ENCODE assay signal across 9 cellular contexts in the genomic region with DNA sequence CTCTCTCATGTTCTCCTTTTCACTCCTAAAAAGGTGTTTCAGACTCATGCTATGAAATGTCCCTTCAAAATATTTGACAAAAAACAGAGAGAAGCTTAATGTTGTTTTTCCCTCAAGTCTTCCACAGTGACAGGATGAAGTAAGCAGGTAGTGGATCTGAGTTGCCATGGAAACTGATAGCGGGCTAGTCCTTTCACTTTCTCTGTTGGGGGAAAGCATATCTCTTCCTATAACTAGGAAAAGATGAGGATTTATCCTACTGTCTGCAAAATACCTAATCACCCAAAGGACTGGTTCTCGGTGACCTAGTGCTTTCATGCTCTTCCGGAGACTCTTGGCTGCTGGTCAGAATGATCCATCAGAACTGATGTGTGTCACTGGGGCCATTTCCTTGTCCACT.
"Had no signal": no experiment of that assay in that cellular context is flagged by ENCODE, and none has a peak within 500 bp of the region (broad histone marks: within the 10 kb centered on the region; RNA-seq: fewer than 3 reads in every experiment).

No MANE protein-coding gene starts in this region.

- H3K27ac ChIP-seq: hepatocyte, spleen, stomach had no signal

- DNase-seq: activated naive CD8-positive, alpha-beta T cell treated with anti-CD3 and anti-CD28 coated beads for 36 hours; erythroblast; islet precursor cell; midbrain; spleen; stimulated activated CD4-positive, alpha-beta T cell treated with anti-CD3 and anti-CD28 coated beads, Interleukin-1b, Interleukin-23, amount 100 ng/mL, for 48 hours; stomach had no signal

- ATAC-seq: sciatic nerve had no signal
